ENCODE assay signal across 16 cellular contexts in genomic region chr6:157017861-157018260, GRCh38.
DNase-seq lines count a peak whose midpoint lies in the region; ATAC-seq, FAIRE-seq and TF ChIP-seq lines count a peak whose summit lies in the region.
"Had no signal": no experiment of that assay in that cellular context is flagged by ENCODE, and none has a peak within 500 bp of the region (broad histone marks: within the 10 kb centered on the region; RNA-seq: fewer than 3 reads in every experiment).

No MANE protein-coding gene starts in this region.

- in situ Hi-C loops in GM12878 (cut with MboI), result no loop called here

- H3K27me3 ChIP-seq in Karpas-422 (ENCODE audit: low read length) (no peaks in the 10 kb centered on the region), GM12878 (replicated peaks in 1 of 2; ENCODE audit: control insufficient read depth in 2 of 2, insufficient read depth in 2 of 2, low read length in 1 of 2) (no peaks in the 10 kb centered on the region)
- H3K27me3 ChIP-seq: SJSA1 had no signal

- H3K4me3 ChIP-seq in Karpas-422 (ENCODE audit: low read length) (no peak overlapping the region), GM12878 (no peak overlapping the region)
- H3K4me3 ChIP-seq: SJSA1 had no signal

- no peak for FAIRE-seq in GM12878 (lab: Jason Lieb, UNC)
- FAIRE-seq: GM12892 had no signal

- no peaks in the 10 kb centered on the region for H3K9me2 ChIP-seq in Karpas-422 (replicated peaks; ENCODE audit: insufficient read depth, low read length)

- TF ChIP-seq EP300 in GM12878 (IDR thresholded peaks at IDR 0.05; ENCODE audit: borderline replicate concordance in 1 of 2, control insufficient read depth in 1 of 2, low read depth in 2 of 2, low read length in 2 of 2), result no peak

- no peaks in the 10 kb centered on the region for H3K27me3 Mint-ChIP-seq in activated CD8-positive, alpha-beta T cell treated with anti-CD3 and anti-CD28 coated beads for 36 hours
- no peaks in the 10 kb centered on the region for H3K27me3 Mint-ChIP-seq in activated CD8-positive, alpha-beta T cell treated with anti-CD3 and anti-CD28 coated beads, Interleukin-2, amount 10 ng/mL, durations not matched to agents 7 days and 5 days (ENCODE audit: low read depth)
- H3K27me3 Mint-ChIP-seq: type B pancreatic cell had no signal

- no peak for TF ChIP-seq CTCF in activated CD8-positive, alpha-beta T cell treated with anti-CD3 and anti-CD28 coated beads for 36 hours (IDR thresholded peaks at IDR 0.05)
- TF ChIP-seq CTCF in GM12878 (IDR thresholded peaks at IDR 0.05 in 2 of 3, conservative IDR thresholded peaks at IDR 0.05 in 1 of 3; ENCODE audit: control insufficient read depth in 2 of 3, extremely low read depth in 1 of 3, insufficient read depth in 1 of 3, low read depth in 3 of 3, low read length in 3 of 3), result no peak

- SMC1A ChIA-PET in GM12878 (lab: Charles Lee; ENCODE audit: uncharacterized antibody, unreplicated experiment), result interaction anchor here (1.1 to 1.9 kb wide), 7 partner anchors 10 to 320 kb away, joined by 3 to 5 read pairs (median 3); no protein-coding TSS in a partner anchor

- no peak for TF ChIP-seq RAD21 in GM12878 (IDR thresholded peaks at IDR 0.05; ENCODE audit: insufficient read depth, low read depth, low read length)

- peaks cover 40% of the 10 kb centered on the region for H3K4me1 Mint-ChIP-seq in activated CD8-positive, alpha-beta T cell treated with anti-CD3 and anti-CD28 coated beads for 36 hours (ENCODE audit: low read depth)
- H3K4me1 Mint-ChIP-seq in activated CD8-positive, alpha-beta T cell treated with anti-CD3 and anti-CD28 coated beads, Interleukin-2, amount 10 ng/mL, durations not matched to agents 7 days and 5 days (ENCODE audit: low read depth), result peaks cover 30% of the 10 kb centered on the region

- intact Hi-C loops in activated CD8-positive, alpha-beta T cell treated with anti-CD3 and anti-CD28 coated beads for 36 hours (cut with micrococcal nuclease), result no loop called here
- intact Hi-C loops in GM12878 (cut with micrococcal nuclease; ENCODE audit: unreplicated experiment), result no loop called here

- no peaks in the 10 kb centered on the region for H3K9me3 Mint-ChIP-seq in activated CD8-positive, alpha-beta T cell treated with anti-CD3 and anti-CD28 coated beads for 36 hours
- H3K9me3 Mint-ChIP-seq in activated CD8-positive, alpha-beta T cell treated with anti-CD3 and anti-CD28 coated beads, Interleukin-2, amount 10 ng/mL, durations not matched to agents 7 days and 5 days (ENCODE audit: insufficient read depth), result no peaks in the 10 kb centered on the region
- H3K9me3 Mint-ChIP-seq: CD8-positive, alpha-beta memory T cell; type B pancreatic cell had no signal

- ATAC-seq in activated CD8-positive, alpha-beta T cell treated with anti-CD3 and anti-CD28 coated beads for 36 hours, result no peak
- no peak for ATAC-seq in activated CD8-positive, alpha-beta T cell treated with anti-CD3 and anti-CD28 coated beads, Interleukin-2, amount 10 ng/mL, durations not matched to agents 7 days and 5 days
- ATAC-seq in GM12878, result no peak
- ATAC-seq in HG02759 (IDR thresholded peaks at IDR 0.05; ENCODE audit: unreplicated experiment), result no peak
- no peak for ATAC-seq in GM21390 (IDR thresholded peaks at IDR 0.05; ENCODE audit: unreplicated experiment)

- DNase-seq in activated CD8-positive, alpha-beta T cell treated with anti-CD3 and anti-CD28 coated beads for 36 hours, result no peak
- DNase-seq in activated CD8-positive, alpha-beta T cell treated with anti-CD3 and anti-CD28 coated beads, Interleukin-2, amount 10 ng/mL, durations not matched to agents 7 days and 5 days, result no peak
- no peak for DNase-seq in Karpas-422
- no peak for DNase-seq in GM12878 (ENCODE audit: low read depth, low spot score)
- peak; percentile 98 for DNase-seq in renal cortical epithelial cell (ENCODE audit: low read depth)
- DNase-seq in stimulated activated CD4-positive, alpha-beta T cell treated with anti-CD3 and anti-CD28 coated beads, Interleukin-4, amount 100 ng/mL, for 4 hours, result no peak
- DNase-seq: activated effector memory CD4-positive, alpha-beta T cell treated with anti-CD3 and anti-CD28 coated beads, Interleukin-2, amount 50 U/mL, for 16 hours; CD8-positive, alpha-beta memory T cell; dermis blood vessel endothelial cell; NCI-H1417 treated with DMSO at 0.1 percent for 48 hours; T1000 had no signal

- BruUV-seq in GM12878 (replicated peaks; lab: Mats Ljungman, UMichigan), result no TSS peak

- TF ChIP-seq POLR2A in GM12878 (IDR thresholded peaks at IDR 0.05; ENCODE audit: low read depth, low read length), result no peak

- RAD21 ChIA-PET in GM12878 (lab: Charles Lee; ENCODE audit: unreplicated experiment), result interaction anchor here (0.6 to 2.4 kb wide), 5 partner anchors 30 to 795 kb away, joined by 3 to 10 read pairs (median 3); no protein-coding TSS in a partner anchor

- no peaks in the 10 kb centered on the region for H3K36me3 ChIP-seq in Karpas-422 (ENCODE audit: insufficient read depth, low read length)
- no peaks in the 10 kb centered on the region; a peak in 1 of 4 replicates for H3K36me3 ChIP-seq in GM12878 (ENCODE audit: control insufficient read depth in 2 of 2, insufficient read depth in 2 of 2, low read length in 1 of 2)

- H3K4me1 ChIP-seq in Karpas-422 (ENCODE audit: low read length), result peaks cover 86% of the 10 kb centered on the region
- H3K4me1 ChIP-seq in GM12878 (ENCODE audit: control insufficient read depth, insufficient read depth, low read length), result peaks cover 38% of the 10 kb centered on the region

- POLR2A ChIA-PET in activated CD8-positive, alpha-beta T cell treated with anti-CD3 and anti-CD28 coated beads for 36 hours (lab: Charles Lee), result no interaction called here
- POLR2A ChIA-PET in activated CD8-positive, alpha-beta T cell treated with anti-CD3 and anti-CD28 coated beads, Interleukin-2, amount 10 ng/mL, durations not matched to agents 7 days and 5 days (lab: Charles Lee), result no interaction called here
- POLR2A ChIA-PET in GM12878 (lab: Charles Lee), result interaction anchor here (0.6 to 1.5 kb wide), 8 partner anchors 36 to 1664 kb away, joined by 3 to 7 read pairs (median 3); no protein-coding TSS in a partner anchor

- H3K4me2 ChIP-seq in Karpas-422 (ENCODE audit: low read depth, low read length, poor library complexity, severe bottlenecking), result peak overlapping the region; percentile 96
- peak overlapping the region; percentile 59 for H3K4me2 ChIP-seq in GM12878 (ENCODE audit: control insufficient read depth, insufficient read depth)

- H3K9ac ChIP-seq in Karpas-422 (ENCODE audit: low read length) (0 out of 2 replicates have a peak overlapping the region, but pooled peaks have one; percentile 1), GM12878 (ENCODE audit: control insufficient read depth, insufficient read depth, low read length) (no peak overlapping the region)

- H2AFZ ChIP-seq in Karpas-422 (ENCODE audit: low read length), result no peak overlapping the region
- H2AFZ ChIP-seq in GM12878 (ENCODE audit: control insufficient read depth, low read depth, low read length), result no peak overlapping the region

- H3K9me3 ChIP-seq in Karpas-422 (ENCODE audit: low read length), result no peaks in the 10 kb centered on the region
- H3K9me3 ChIP-seq in GM12878 (replicated peaks; ENCODE audit: control insufficient read depth, insufficient read depth, low read length), result no peaks in the 10 kb centered on the region
- H3K9me3 ChIP-seq: SJSA1 had no signal

- H3K27ac ChIP-seq in Karpas-422 (ENCODE audit: low read length), result peak overlapping the region; percentile 98
- H3K27ac ChIP-seq in GM12878 (ENCODE audit: control insufficient read depth, insufficient read depth), result peak overlapping the region; percentile 44; the same call in 1 of the 2 replicates
- H3K27ac ChIP-seq: SJSA1 had no signal

- CTCF ChIA-PET in activated CD8-positive, alpha-beta T cell treated with anti-CD3 and anti-CD28 coated beads for 36 hours (lab: Charles Lee), result no interaction called here
- CTCF ChIA-PET in activated CD8-positive, alpha-beta T cell treated with anti-CD3 and anti-CD28 coated beads, Interleukin-2, amount 10 ng/mL, durations not matched to agents 7 days and 5 days (lab: Charles Lee), result interaction anchor here (1.0 kb wide), 1 partner anchor 17 kb away, joined by 4 read pairs; no protein-coding TSS in a partner anchor
- CTCF ChIA-PET in GM12878 (lab: Yijun Ruan, JAX), result interaction anchor here (0.8 to 2.0 kb wide), 4 partner anchors 30 to 67 kb away, joined by 3 to 5 read pairs (median 3); no protein-coding TSS in a partner anchor

- H3K79me2 ChIP-seq in Karpas-422 (ENCODE audit: low read length) (peaks cover 82% of the 10 kb centered on the region), GM12878 (ENCODE audit: control insufficient read depth, insufficient read depth, low read length) (peaks cover 94% of the 10 kb centered on the region)

- no peak overlapping the region for H3K4me3 Mint-ChIP-seq in activated CD8-positive, alpha-beta T cell treated with anti-CD3 and anti-CD28 coated beads for 36 hours
- no peak overlapping the region for H3K4me3 Mint-ChIP-seq in activated CD8-positive, alpha-beta T cell treated with anti-CD3 and anti-CD28 coated beads, Interleukin-2, amount 10 ng/mL, durations not matched to agents 7 days and 5 days
- H3K4me3 Mint-ChIP-seq: type B pancreatic cell had no signal

- peak overlapping the region; percentile 63 for H3K27ac Mint-ChIP-seq in activated CD8-positive, alpha-beta T cell treated with anti-CD3 and anti-CD28 coated beads for 36 hours
- no peak overlapping the region for H3K27ac Mint-ChIP-seq in activated CD8-positive, alpha-beta T cell treated with anti-CD3 and anti-CD28 coated beads, Interleukin-2, amount 10 ng/mL, durations not matched to agents 7 days and 5 days
- H3K27ac Mint-ChIP-seq: type B pancreatic cell had no signal

- H3K36me3 Mint-ChIP-seq in activated CD8-positive, alpha-beta T cell treated with anti-CD3 and anti-CD28 coated beads for 36 hours (ENCODE audit: low read depth), result peaks cover 2% of the 10 kb centered on the region
- no peaks in the 10 kb centered on the region for H3K36me3 Mint-ChIP-seq in activated CD8-positive, alpha-beta T cell treated with anti-CD3 and anti-CD28 coated beads, Interleukin-2, amount 10 ng/mL, durations not matched to agents 7 days and 5 days (ENCODE audit: low read depth)
- H3K36me3 Mint-ChIP-seq: type B pancreatic cell had no signal

- H4K20me1 ChIP-seq in Karpas-422 (ENCODE audit: insufficient read depth, low read depth, low read length) (peaks cover 14% of the 10 kb centered on the region; the same call in 1 of the 2 replicates), GM12878 (ENCODE audit: control insufficient read depth, insufficient read depth) (no peaks in the 10 kb centered on the region)

TF ChIP-seq in GM12878, 131 proteins besides CTCF, POLR2A, EP300 and RAD21 (continues in another document):
- TF ChIP-seq SMAD1 (IDR thresholded peaks at IDR 0.05; ENCODE audit: low read depth, partially characterized antibody) (no peak), CHD1 (IDR thresholded peaks at IDR 0.05; ENCODE audit: low read depth, low read length) (no peak), GATAD2B (conservative IDR thresholded peaks at IDR 0.05; ENCODE audit: low read depth) (no peak), JUND (IDR thresholded peaks at IDR 0.05; ENCODE audit: low read depth, low read length) (no peak), RUNX3 (IDR thresholded peaks at IDR 0.05; ENCODE audit: low read length) (no peak), SUZ12 (IDR thresholded peaks at IDR 0.05; ENCODE audit: unreplicated experiment) (no peak), PML (IDR thresholded peaks at IDR 0.05; ENCODE audit: low read length) (no peak)
